In genomic region chr1:31668303-31668883, GRCh38 we compare ENCODE assay signal across 2 cellular contexts.
TF ChIP-seq lines count a peak whose summit lies in the region.

No MANE protein-coding gene starts in this region.

TF ChIP-seq in A549, 52 proteins besides CTCF, POLR2A, EP300 and RAD21:
- TF ChIP-seq JUNB (IDR thresholded peaks at IDR 0.05) (no peak), ZSCAN20 (CRISPR knock-in tag; IDR thresholded peaks at IDR 0.05) (no peak), RARB (CRISPR knock-in tag; IDR thresholded peaks at IDR 0.05) (no peak), HOXB13 (CRISPR knock-in tag; IDR thresholded peaks at IDR 0.05; ENCODE audit: low read depth) (no peak), PBX3 (IDR thresholded peaks at IDR 0.05) (no peak), SMC3 (IDR thresholded peaks at IDR 0.05) (no peak), EHMT2 (IDR thresholded peaks at IDR 0.05; ENCODE audit: low read depth) (no peak), ZFP36 (IDR thresholded peaks at IDR 0.05; ENCODE audit: borderline replicate concordance, partially characterized antibody) (no peak), NFE2L2 (conservative IDR thresholded peaks at IDR 0.05; ENCODE audit: low read length) (no peak)

TF ChIP-seq in IMR-90, 13 proteins besides CTCF, POLR2A, EP300 and RAD21:
- TF ChIP-seq CHD1 (IDR thresholded peaks at IDR 0.05; ENCODE audit: low read depth, low read length) (no peak), MXI1 (IDR thresholded peaks at IDR 0.05; ENCODE audit: borderline replicate concordance, low read depth, low read length) (no peak), RCOR1 (IDR thresholded peaks at IDR 0.05; ENCODE audit: insufficient replicate concordance, low read length) (no peak), NFE2L2 (IDR thresholded peaks at IDR 0.05; ENCODE audit: low read depth, low read length) (no peak), BHLHE40 (IDR thresholded peaks at IDR 0.05; ENCODE audit: low read depth, low read length) (no peak), SMC3 (IDR thresholded peaks at IDR 0.05; ENCODE audit: low read depth, low read length) (no peak), ELK1 (IDR thresholded peaks at IDR 0.05; ENCODE audit: borderline replicate concordance, low read depth, low read length) (no peak), MAFK (IDR thresholded peaks at IDR 0.05; ENCODE audit: low read depth, low read length) (no peak), FOS (IDR thresholded peaks at IDR 0.05; ENCODE audit: low read depth, low read length) (no peak), USF2 (IDR thresholded peaks at IDR 0.05; ENCODE audit: low read depth, low read length) (no peak), RFX5 (IDR thresholded peaks at IDR 0.05; ENCODE audit: low read depth, low read length) (no peak), MAZ (IDR thresholded peaks at IDR 0.05; ENCODE audit: borderline replicate concordance, low read depth, low read length) (no peak)
